8 cellular contexts compared by ENCODE assay signal in genomic region chr6:133952815-133953633, GRCh38. TPM values are rescaled to one million over a fixed set of nuclear protein-coding genes. Genes with fewer than 3 reads are reported as not detected.
DNase-seq lines count a peak whose midpoint lies in the region; ATAC-seq and TF ChIP-seq lines count a peak whose summit lies in the region.

TBPL1 (plus strand) TSS chr6:133953224; CDS start chr6:133980126, 26,902 bp downstream.

- peak; percentile 70 for DNase-seq in NCI-H2029 (lab: John Stamatoyannopoulos, UW)
- peak; percentile 84 for DNase-seq in T-helper 9 cell
- DNase-seq in astrocyte of the cerebellum (ENCODE audit: low read depth): peak; percentile 88
- DNase-seq in hepatocyte (ENCODE audit: low spot score): peak; percentile 96
- DNase-seq in renal cortical epithelial cell (ENCODE audit: low read depth): peak; percentile 81
- no peak for DNase-seq in cortex of kidney (lab: John Stamatoyannopoulos, UW)

- in situ Hi-C loops in astrocyte of the cerebellum (cut with HindIII; ENCODE audit: low sequenced_read_pairs): no loop called here

- TF ChIP-seq CTCF in astrocyte of the cerebellum (IDR thresholded peaks at IDR 0.05; ENCODE audit: low read depth, low read length, missing control alignments) (no peak), hepatocyte (IDR thresholded peaks at IDR 0.05; ENCODE audit: poor library complexity) (no peak)

- no peaks in the 10 kb centered on the region for H3K9me2 ChIP-seq in hepatocyte (replicated peaks; ENCODE audit: insufficient read depth)

- H3K9me3 ChIP-seq in hepatocyte (ENCODE audit: low read depth): no peaks in the 10 kb centered on the region

- H3K27ac ChIP-seq in hepatocyte: peak within 1 kb of the TSS; percentile 88

- under 1% methylated on average over 47 of the region's 64 CpGs for WGBS in hepatocyte (ENCODE audit: low lambda C conversion rate, missing lambda C conversion rate)

- ATAC-seq in GM18511 (IDR thresholded peaks at IDR 0.05; ENCODE audit: unreplicated experiment) (peak; percentile 86), HG02981 (IDR thresholded peaks at IDR 0.05; ENCODE audit: unreplicated experiment) (peak; percentile 84)

- H2AFZ ChIP-seq in hepatocyte: peak within 1 kb of the TSS; percentile 86

- peaks cover 49% of the 10 kb centered on the region for H3K79me2 ChIP-seq in hepatocyte

- peak within 1 kb of the TSS; percentile 94 for H3K4me2 ChIP-seq in hepatocyte

- H3K4me3 ChIP-seq in astrocyte of the cerebellum (ENCODE audit: low read depth, low read length) (peak within 1 kb of the TSS; percentile 60), hepatocyte (peak within 1 kb of the TSS; percentile 72)

- H3K27me3 ChIP-seq in hepatocyte: no peaks in the 10 kb centered on the region

- no peaks in the 10 kb centered on the region for H3K36me3 ChIP-seq in hepatocyte (replicated peaks; ENCODE audit: insufficient read depth, low read depth)

- peaks cover 16% of the 10 kb centered on the region for H4K20me1 ChIP-seq in hepatocyte (ENCODE audit: insufficient read depth, poor library complexity, severe bottlenecking)

- H3K4me1 ChIP-seq in hepatocyte (ENCODE audit: insufficient read depth): no peaks in the 10 kb centered on the region

RNA-seq across cellular contexts. Expression of gene TBPL1, which starts in this region (rescaled TPM):
- total RNA-seq in hepatocyte (26.2 and 38.1 TPM in 2 replicates), renal cortical epithelial cell (16.5 and 23.5 TPM in 2 replicates)
- 36.8 and 38.8 TPM in 2 replicates for polyA plus RNA-seq in hepatocyte
